14 cellular contexts compared by ENCODE assay signal in the genomic region with DNA sequence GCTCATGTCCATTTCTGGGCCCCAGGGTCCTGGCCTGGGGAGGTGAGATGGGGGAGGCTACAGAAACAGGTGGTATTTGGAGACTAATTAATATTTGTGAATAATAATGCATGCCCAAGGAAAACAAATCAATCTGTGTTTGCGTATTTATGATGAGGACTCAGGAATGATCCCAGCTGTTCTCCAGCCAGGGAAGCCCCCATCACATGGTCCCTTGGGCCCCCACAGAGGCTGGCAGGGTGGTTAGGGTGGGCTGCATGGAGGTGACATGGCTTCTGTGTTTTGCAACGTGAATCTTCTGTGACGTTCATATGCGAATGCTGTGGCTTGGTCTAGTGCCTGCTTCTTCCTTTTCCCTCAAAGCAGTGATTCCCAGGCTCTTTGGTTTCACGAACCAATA. TPM values are rescaled to one million over a fixed set of nuclear protein-coding genes. Genes with fewer than 3 reads are reported as not detected.
DNase-seq lines count a peak whose midpoint lies in the region; ATAC-seq and TF ChIP-seq lines count a peak whose summit lies in the region.
"Had no signal": no experiment of that assay in that cellular context is flagged by ENCODE, and none has a peak within 500 bp of the region (broad histone marks: within the 10 kb centered on the region; RNA-seq: fewer than 3 reads in every experiment).

No MANE protein-coding gene starts in this region.

- H3K4me3 ChIP-seq in prostate gland: no peak overlapping the region
- H3K4me3 ChIP-seq in upper lobe of right lung: no peak overlapping the region
- H3K4me3 ChIP-seq: SJSA1 had no signal

- TF ChIP-seq CTCF in prostate gland (IDR thresholded peaks at IDR 0.05): no peak
- TF ChIP-seq CTCF in upper lobe of right lung (IDR thresholded peaks at IDR 0.05): no peak

- H3K27me3 ChIP-seq in layer of hippocampus (ENCODE audit: control insufficient read depth, insufficient read depth, low read length) (no peaks in the 10 kb centered on the region), prostate gland (replicated peaks; ENCODE audit: insufficient read depth) (no peaks in the 10 kb centered on the region), upper lobe of right lung (no peaks in the 10 kb centered on the region)
- H3K27me3 ChIP-seq: SJSA1 had no signal

- ATAC-seq in upper lobe of right lung: no peak
- no peak for ATAC-seq in GM18505 (IDR thresholded peaks at IDR 0.05; ENCODE audit: unreplicated experiment)
- no peak for ATAC-seq in GM18511 (IDR thresholded peaks at IDR 0.05; ENCODE audit: unreplicated experiment)
- ATAC-seq in GM19467 (IDR thresholded peaks at IDR 0.05; ENCODE audit: unreplicated experiment): no peak
- ATAC-seq: stimulated activated naive CD8-positive, alpha-beta T cell treated with anti-CD3 and anti-CD28 coated beads, Interleukin-15, Interleukin-2, amounts not matched to agents 100 U/mL and 50 U/mL, for 24 hours had no signal

- H3K9me3 ChIP-seq in prostate gland (no peaks in the 10 kb centered on the region), upper lobe of right lung (no peaks in the 10 kb centered on the region)
- H3K9me3 ChIP-seq: SJSA1 had no signal

- peak overlapping the region; percentile 90 for H3K27ac ChIP-seq in layer of hippocampus (ENCODE audit: low read depth, low read length)
- peak overlapping the region; percentile 71 to 97 for H3K27ac ChIP-seq in prostate gland
- H3K27ac ChIP-seq in upper lobe of right lung: peak overlapping the region; percentile 24
- H3K27ac ChIP-seq: SJSA1 had no signal

- peak; percentile 40 for DNase-seq in DMS 273 (lab: John Stamatoyannopoulos, UW; ENCODE audit: unreplicated experiment)
- no peak for DNase-seq in DMS 273 treated with DMSO at 0.1 percent for 48 hours (lab: John Stamatoyannopoulos, UW)
- DNase-seq in prostate gland (ENCODE audit: low spot score): no peak
- DNase-seq in upper lobe of right lung: no peak
- DNase-seq: 8988T; activated CD8-positive, alpha-beta memory T cell treated with anti-CD3 and anti-CD28 coated beads, Interleukin-2, amount 50 U/mL, for 4 hours; activated gamma-delta T cell treated with Interleukin-2 at 50 U/mL for 16 hours; NCI-H345; stimulated activated naive CD8-positive, alpha-beta T cell treated with anti-CD3 and anti-CD28 coated beads, Interleukin-15, Interleukin-2, amounts not matched to agents 100 U/mL and 50 U/mL, for 24 hours had no signal

- H3K36me3 ChIP-seq in prostate gland: no peaks in the 10 kb centered on the region
- H3K36me3 ChIP-seq in upper lobe of right lung: no peaks in the 10 kb centered on the region

- intact Hi-C loops in prostate gland (cut with DNase I): no loop called here
- intact Hi-C loops in upper lobe of right lung (cut with DNase I): no loop called here

- TF ChIP-seq POLR2A in prostate gland (IDR thresholded peaks at IDR 0.05): no peak
- TF ChIP-seq POLR2A in GM18505 (IDR thresholded peaks at IDR 0.05; ENCODE audit: borderline replicate concordance, extremely low read depth, insufficient read depth, insufficient read length): no peak

- H3K4me1 ChIP-seq in prostate gland (replicated peaks) (peaks cover 67% of the 10 kb centered on the region), upper lobe of right lung (peaks cover 18% of the 10 kb centered on the region)
- H3K4me1 ChIP-seq: SJSA1 had no signal

- WGBS in prostate gland: 31% methylated on average over 5 of the region's 5 CpGs

RNA-seq across cellular contexts. Expression of a gene that starts 10.5 kb away (rescaled TPM):
- total RNA-seq in prostate gland (100 to 1,000 TPM; 182 to 292 TPM), upper lobe of right lung (199 TPM)

Comparison
In these comparisons a context has a peak if more than half of its experiments do, and no peak if none do; other contexts are left out.
1. H3K27ac ChIP-seq: peak in every context shown above with its lines; median percentile 90 in layer of hippocampus; 84 in prostate gland; 24 in upper lobe of right lung.